Comparison of ENCODE assay signal across 10 cellular contexts in genomic region chr9:137162505-137163100, GRCh38. TPM values are rescaled to one million over a fixed set of nuclear protein-coding genes. Genes with fewer than 3 reads are reported as not detected.
DNase-seq lines count a peak whose midpoint lies in the region; ATAC-seq and TF ChIP-seq lines count a peak whose summit lies in the region.
"Had no signal": no experiment of that assay in that cellular context is flagged by ENCODE, and none has a peak within 500 bp of the region (broad histone marks: within the 10 kb centered on the region; RNA-seq: fewer than 3 reads in every experiment).

No MANE protein-coding gene starts in this region.

- H3K9me3 Mint-ChIP-seq in Calu3 (ENCODE audit: low read depth, unreplicated experiment) (no peaks in the 10 kb centered on the region), glutamatergic neuron (ENCODE audit: unreplicated experiment) (peaks cover 5% of the 10 kb centered on the region), neural progenitor cell (no peaks in the 10 kb centered on the region)

- no peak for ATAC-seq in HG02840 (IDR thresholded peaks at IDR 0.05; ENCODE audit: low FRiP score, unreplicated experiment)

- H3K4me2 ChIP-seq in neural progenitor cell, result peak overlapping the region; percentile 71

- H3K4me3 ChIP-seq in neural progenitor cell, result peak overlapping the region; percentile 32

- peak overlapping the region; percentile 28 for H3K4me3 Mint-ChIP-seq in Calu3 (ENCODE audit: low read depth, unreplicated experiment)
- H3K4me3 Mint-ChIP-seq in glutamatergic neuron (ENCODE audit: unreplicated experiment), result peak overlapping the region; percentile 21
- H3K4me3 Mint-ChIP-seq in neural progenitor cell, result peak overlapping the region; percentile 60

- no peak overlapping the region for H3K27ac ChIP-seq in neural progenitor cell
- H3K27ac ChIP-seq: ascending aorta had no signal

- H3K9ac ChIP-seq in neural progenitor cell, result no peak overlapping the region

- H3K36me3 ChIP-seq in neural progenitor cell, result no peaks in the 10 kb centered on the region
- H3K36me3 ChIP-seq: ascending aorta had no signal

- TF ChIP-seq CTCF in Calu3 (IDR thresholded peaks at IDR 0.05; ENCODE audit: unreplicated experiment), result no peak
- no peak for TF ChIP-seq CTCF in glutamatergic neuron (IDR thresholded peaks at IDR 0.05; ENCODE audit: partially characterized antibody, unreplicated experiment)
- TF ChIP-seq CTCF in neural progenitor cell (IDR thresholded peaks at IDR 0.05), result peak; percentile 22

- no peaks in the 10 kb centered on the region for H3K79me2 ChIP-seq in neural progenitor cell (ENCODE audit: low read depth)

- peaks cover 3% of the 10 kb centered on the region for H3F3A ChIP-seq in neural progenitor cell (ENCODE audit: low read depth)

- H3K9me3 ChIP-seq in neural progenitor cell (ENCODE audit: low read depth), result no peaks in the 10 kb centered on the region
- H3K9me3 ChIP-seq: ascending aorta had no signal

- H3K27ac Mint-ChIP-seq in Calu3 (ENCODE audit: unreplicated experiment) (no peak overlapping the region), glutamatergic neuron (ENCODE audit: unreplicated experiment) (no peak overlapping the region), neural progenitor cell (no peak overlapping the region)

- H2AFZ ChIP-seq in neural progenitor cell (replicated peaks), result no peak overlapping the region

- peaks cover 56% of the 10 kb centered on the region for H4K20me1 ChIP-seq in neural progenitor cell (ENCODE audit: low read depth)

- CTCF ChIA-PET in Calu3 (lab: Charles Lee), result interaction anchor here (0.7 to 1.1 kb wide), 4 partner anchors 60 to 74 kb away, joined by 4 to 5 read pairs (median 4); partner anchors contain the start of gene RNF224

- H3K27me3 Mint-ChIP-seq in Calu3 (ENCODE audit: unreplicated experiment) (peaks cover 86% of the 10 kb centered on the region), glutamatergic neuron (ENCODE audit: unreplicated experiment) (peaks cover 25% of the 10 kb centered on the region), neural progenitor cell (ENCODE audit: insufficient read depth, low read depth) (peaks cover 68% of the 10 kb centered on the region)

- H3K36me3 Mint-ChIP-seq in Calu3 (ENCODE audit: insufficient read depth, unreplicated experiment) (peaks cover 10% of the 10 kb centered on the region), glutamatergic neuron (ENCODE audit: unreplicated experiment) (no peaks in the 10 kb centered on the region), neural progenitor cell (peaks cover 1% of the 10 kb centered on the region)

- H3K4me1 ChIP-seq in neural progenitor cell, result peaks cover 8% of the 10 kb centered on the region

- DNase-seq in Calu3 (no peak), NCI-H2171 treated with DMSO at 0.1 percent for 48 hours (lab: John Stamatoyannopoulos, UW) (peak; percentile 60), glutamatergic neuron (no peak), neural progenitor cell (ENCODE audit: low spot score) (peak; percentile 61), NCI-H774 (lab: John Stamatoyannopoulos, UW) (no peak), inferior parietal cortex (ENCODE audit: extremely low spot score) (no peak), HK-2 (ENCODE audit: unreplicated experiment) (no peak)
- DNase-seq: activated CD4-positive, alpha-beta T cell treated with anti-CD3 and anti-CD28 coated beads, Interleukin-2, amount 50 U/mL, for 1 hour had no signal

- intact Hi-C loops in Calu3 (cut with micrococcal nuclease; ENCODE audit: unreplicated experiment), result no loop called here

- no TSS peak for BruUV-seq in Calu3 (replicated peaks; lab: Mats Ljungman, UMichigan)

- H3K4me1 Mint-ChIP-seq in Calu3 (ENCODE audit: low read depth, unreplicated experiment) (peaks cover 14% of the 10 kb centered on the region), glutamatergic neuron (ENCODE audit: low read depth, unreplicated experiment) (peaks cover 10% of the 10 kb centered on the region), neural progenitor cell (peaks cover 6% of the 10 kb centered on the region)

- peaks cover 100% of the 10 kb centered on the region for H3K27me3 ChIP-seq in neural progenitor cell

RNA-seq across cellular contexts. Expression of gene LRRC26, which starts 7.2 kb away (rescaled TPM):
- total RNA-seq in Calu3 (2022), result 0.52 and 0.98 TPM in 2 replicates
- total RNA-seq in glutamatergic neuron (ENCODE audit: unreplicated experiment), result 0.98 TPM
- 0.59 TPM in 1 of 2 replicates, not detected in the other for total RNA-seq in neural progenitor cell (ENCODE audit: low replicate concordance)
- total RNA-seq: ascending aorta had no signal

RNA-seq across cellular contexts. Expression of gene TMEM210, which starts 9.3 kb away (rescaled TPM):
- not detected in 2 replicates for total RNA-seq in Calu3 (2022)
- not detected for total RNA-seq in glutamatergic neuron (ENCODE audit: unreplicated experiment)
- total RNA-seq in neural progenitor cell (ENCODE audit: low replicate concordance), result not detected in 2 replicates
- total RNA-seq: ascending aorta had no signal

RNA-seq across cellular contexts. Expression of gene GRIN1, which starts 23.6 kb away (rescaled TPM):
- total RNA-seq in Calu3 (2022), result 0.24 and 0.54 TPM in 2 replicates
- total RNA-seq in glutamatergic neuron (ENCODE audit: unreplicated experiment), result 5.5 TPM
- total RNA-seq in neural progenitor cell (ENCODE audit: low replicate concordance), result 0.03 TPM in 1 of 2 replicates, not detected in the other
- total RNA-seq: ascending aorta had no signal

RNA-seq across cellular contexts. Expression of gene ANAPC2, which starts 25.8 kb away (rescaled TPM):
- 49.4 and 51.4 TPM in 2 replicates for total RNA-seq in Calu3 (2022)
- total RNA-seq in glutamatergic neuron (ENCODE audit: unreplicated experiment), result 72.9 TPM
- 18.9 and 30.9 TPM in 2 replicates for total RNA-seq in neural progenitor cell (ENCODE audit: low replicate concordance)

RNA-seq across cellular contexts. Expression of gene SSNA1, which starts 25.9 kb away (rescaled TPM):
- 41.9 and 44.1 TPM in 2 replicates for total RNA-seq in Calu3 (2022)
- 37.3 TPM for total RNA-seq in glutamatergic neuron (ENCODE audit: unreplicated experiment)
- total RNA-seq in neural progenitor cell (ENCODE audit: low replicate concordance), result 27.9 and 69.8 TPM in 2 replicates

Comparison
In these comparisons a context has a peak if more than half of its experiments do, and no peak if none do; other contexts are left out.
1. DNase-seq: peak in NCI-H2171 treated with DMSO at 0.1 percent for 48 hours (single experiment) and neural progenitor cell (single experiment); none in Calu3 (single experiment), glutamatergic neuron (single experiment), NCI-H774 (single experiment), inferior parietal cortex (single experiment) and HK-2 (single experiment).
2. Peak in every context shown above with its lines, with median percentiles within 50 percentile points of each other: H3K4me3 Mint-ChIP-seq.